ENCODE assay signal across 8 cellular contexts in the genomic region with DNA sequence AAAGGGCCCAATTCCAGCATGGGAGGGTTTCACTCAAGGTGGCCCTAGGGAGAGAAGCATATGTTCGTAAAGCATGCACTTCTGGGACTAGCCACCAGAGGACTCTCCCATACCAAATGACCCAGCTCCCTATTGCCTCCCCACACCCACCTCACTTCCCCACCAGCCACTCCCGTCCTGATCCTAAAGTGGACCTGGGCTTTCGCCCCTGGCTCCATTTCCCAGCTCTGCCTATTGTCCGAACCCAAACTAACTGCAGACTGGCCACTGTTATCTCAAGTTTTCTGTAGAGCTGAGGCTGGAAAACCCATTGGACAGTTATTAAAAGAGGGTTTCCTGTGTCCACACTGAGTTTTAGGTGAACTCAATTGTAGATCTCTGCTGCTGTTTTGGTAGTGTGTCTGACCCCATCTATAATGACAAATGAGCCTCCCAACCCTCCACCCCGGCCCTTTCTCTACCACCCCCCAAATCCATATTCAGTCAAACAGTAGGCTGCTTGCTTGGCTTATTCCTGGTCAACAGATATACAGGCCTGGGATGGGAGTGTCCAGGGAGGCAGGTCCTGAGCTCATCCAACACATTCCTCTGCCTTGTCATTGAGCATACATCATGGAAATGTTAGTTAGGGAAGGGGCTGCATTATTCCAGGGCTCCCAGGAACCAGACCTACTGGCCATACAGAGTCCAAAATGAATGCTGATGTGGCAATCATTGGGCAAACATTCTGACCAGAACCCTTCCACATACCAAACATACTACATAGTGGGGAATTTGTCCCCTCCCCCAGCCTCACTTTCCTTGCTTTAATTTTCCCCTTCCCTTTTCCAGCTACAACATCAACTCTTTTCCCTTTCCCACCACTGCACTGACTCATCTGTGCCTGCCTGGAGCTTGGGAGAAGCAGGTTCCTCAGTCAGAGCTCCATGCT. TPM values are rescaled to one million over a fixed set of nuclear protein-coding genes. Genes with fewer than 3 reads are reported as not detected.
DNase-seq lines count a peak whose midpoint lies in the region; ATAC-seq, FAIRE-seq and TF ChIP-seq lines count a peak whose summit lies in the region.

No MANE protein-coding gene starts in this region.

- TF ChIP-seq CTCF in bronchial epithelial cell (IDR thresholded peaks at IDR 0.05; ENCODE audit: insufficient read depth, low read length, severe bottlenecking), result peak; percentile 97

- DNase-seq in NCI-H524 (lab: John Stamatoyannopoulos, UW), result peak; percentile 7 to 57
- no peak for DNase-seq in NCI-H524 treated with DMSO at 0.1 percent for 48 hours (lab: John Stamatoyannopoulos, UW)
- DNase-seq in SHP77 treated with DMSO at 0.1 percent for 48 hours (lab: John Stamatoyannopoulos, UW), result peak; percentile 27
- peak; percentile 66 for DNase-seq in bronchial epithelial cell (ENCODE audit: low read depth)
- DNase-seq in left colon, result peak; percentile 54 to 73
- peak; percentile 4 for DNase-seq in stimulated activated CD8-positive, alpha-beta memory T cell treated with anti-CD3 and anti-CD28 coated beads, Interleukin-4, amount 100 ng/mL, for 24 hours (ENCODE audit: low read depth)

- TF ChIP-seq RAD21 in Ishikawa (IDR thresholded peaks at IDR 0.05; ENCODE audit: low read depth), result peak; percentile 99

- FAIRE-seq in bronchial epithelial cell (lab: Jason Lieb, UNC), result peak; percentile 58

- no peaks in the 10 kb centered on the region for H3K27me3 ChIP-seq in bronchial epithelial cell (ENCODE audit: control insufficient read depth, insufficient read depth, low read length)

- no peaks in the 10 kb centered on the region for H3K36me3 ChIP-seq in bronchial epithelial cell (ENCODE audit: control insufficient read depth, insufficient read depth, low read length)

- ATAC-seq in GM21723 (IDR thresholded peaks at IDR 0.05; ENCODE audit: unreplicated experiment) (peak; percentile 91), left colon (peak; percentile 80)

- H3K4me3 ChIP-seq in bronchial epithelial cell (ENCODE audit: low read depth, low read length), result no peak overlapping the region

- no peak for TF ChIP-seq EP300 in Ishikawa (IDR thresholded peaks at IDR 0.05; ENCODE audit: borderline replicate concordance)

- intact Hi-C loops in left colon (cut with DNase I, micrococcal nuclease), result loop anchor here in 1 of 2 donors (5.0 to 10.0 kb wide), 3 partner anchors 176 to 403 kb away; partner anchors contain the start of gene ARHGAP29

TF ChIP-seq in Ishikawa, 13 proteins besides CTCF, POLR2A, EP300 and RAD21:
- TF ChIP-seq CEBPB (IDR thresholded peaks at IDR 0.05), result peak; percentile 39
- no peak for TF ChIP-seq TAF1 (IDR thresholded peaks at IDR 0.05; ENCODE audit: low read depth)

RNA-seq across cellular contexts. Expression of gene ABCA4, which starts 59.2 kb away (rescaled TPM):
- total RNA-seq in bronchial epithelial cell (under 0.01 and 1.4 TPM in 2 replicates), left colon (1 to 10 TPM in 1 of 2 donors, not detected in 1; 1.2 TPM)
